8 cellular contexts compared by ENCODE assay signal in the genomic region with DNA sequence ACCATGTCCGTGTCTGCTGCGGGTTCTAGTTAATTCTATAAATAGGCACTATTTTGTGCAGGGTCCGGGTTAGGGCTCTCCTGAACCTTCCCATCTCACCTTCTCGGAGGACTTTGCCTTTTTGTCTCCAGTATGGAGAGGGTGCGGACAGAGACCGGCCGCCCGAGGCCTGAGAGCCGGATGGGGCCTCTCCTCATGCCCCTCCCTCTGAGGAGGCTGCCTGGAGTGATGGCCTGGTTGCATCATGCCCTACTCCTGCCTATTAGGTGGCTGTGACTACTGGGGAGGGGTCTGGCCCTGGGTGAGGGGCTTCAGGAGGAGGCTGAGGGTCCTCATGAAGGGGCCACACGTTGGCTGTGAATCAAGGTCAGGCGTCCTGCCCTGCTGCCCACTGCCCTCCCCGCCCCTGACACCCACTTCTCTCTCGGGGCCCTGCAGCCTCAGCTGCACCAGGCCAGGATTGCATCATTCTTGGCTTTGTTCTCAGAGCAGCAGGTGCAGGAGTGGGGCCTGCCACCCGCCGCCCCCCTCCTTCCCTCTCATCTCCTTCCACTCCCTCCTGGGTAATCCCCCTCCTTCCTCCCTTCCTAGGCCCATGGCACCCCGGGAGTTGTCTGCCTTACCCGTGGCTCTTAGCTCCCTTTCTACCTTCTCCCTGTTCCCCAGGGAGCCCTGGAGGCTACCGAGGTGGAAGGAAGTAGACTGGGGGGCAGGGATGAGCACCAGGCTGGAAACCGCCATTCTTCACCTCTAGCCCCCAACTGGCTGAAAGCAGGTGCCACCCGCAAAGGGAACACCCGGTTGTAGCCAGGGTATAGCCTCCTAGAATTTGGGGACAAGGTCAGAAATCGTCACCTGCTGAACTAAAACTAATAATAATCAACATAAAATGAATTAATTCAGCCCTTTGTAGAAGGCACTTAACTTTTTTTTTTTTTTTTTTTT. TPM values are rescaled to one million over a fixed set of nuclear protein-coding genes. Genes with fewer than 3 reads are reported as not detected.
DNase-seq lines count a peak whose midpoint lies in the region; ATAC-seq and TF ChIP-seq lines count a peak whose summit lies in the region.

No MANE protein-coding gene starts in this region.

- no peak for ATAC-seq in HG02981 (IDR thresholded peaks at IDR 0.05; ENCODE audit: unreplicated experiment)

- peak overlapping the region; percentile 34 for H3K4me2 ChIP-seq in mammary epithelial cell (ENCODE audit: insufficient read depth, low read depth, low read length)

- TF ChIP-seq EP300 in Ishikawa (IDR thresholded peaks at IDR 0.05; ENCODE audit: borderline replicate concordance) = 0 out of 2 replicates have a peak, but pooled peaks have one; percentile 18
- no peak for TF ChIP-seq EP300 in sigmoid colon (IDR thresholded peaks at IDR 0.05)

- CTCF ChIA-PET in mammary epithelial cell (lab: Charles Lee; ENCODE audit: low non-redundant PET) = interaction anchor here (1.3 kb wide), 1 partner anchor 66 kb away, joined by 23 read pairs; no protein-coding TSS in a partner anchor

- H3K4me1 ChIP-seq in mammary epithelial cell (ENCODE audit: insufficient read depth, low read length) (peaks cover 8% of the 10 kb centered on the region), mesodermal cell (ENCODE audit: control insufficient read depth, insufficient read depth, low read length, poor library complexity, severe bottlenecking) (peaks cover 40% of the 10 kb centered on the region), sigmoid colon (peaks cover 0 to 40% (median 32%) of the 10 kb centered on the region in 4 donors)

- TF ChIP-seq RAD21 in Ishikawa (IDR thresholded peaks at IDR 0.05; ENCODE audit: low read depth) = no peak

- H3K4me3 ChIP-seq in mammary epithelial cell (replicated peaks in 1 of 3; ENCODE audit: insufficient read depth in 1 of 3, low read depth in 2 of 3, low read length in 3 of 3) (peak overlapping the region in 1 of 3 experiments; percentile 24), mesodermal cell (ENCODE audit: extremely low read depth, insufficient read depth, low read length, poor library complexity, severe bottlenecking) (peak overlapping the region; percentile 19), sigmoid colon (peak overlapping the region in 1 of 4 donors; percentile 9)

- H3K27ac ChIP-seq in mammary epithelial cell (ENCODE audit: insufficient read depth, low read depth, low read length) = no peak overlapping the region
- H3K27ac ChIP-seq in mesodermal cell (ENCODE audit: low read depth, low read length, severe bottlenecking) = peak overlapping the region; percentile 60
- H3K27ac ChIP-seq in sigmoid colon = peak overlapping the region in 1 of 4 donors; percentile 45

- H3K9ac ChIP-seq in mammary epithelial cell (ENCODE audit: insufficient read depth, low read length) = no peak overlapping the region

- H3K27me3 ChIP-seq in mammary epithelial cell (ENCODE audit: insufficient read depth, low read length) (peaks cover 15% of the 10 kb centered on the region), sigmoid colon (no peaks in the 10 kb centered on the region)

- H3K79me2 ChIP-seq in mammary epithelial cell (ENCODE audit: insufficient read depth, low read length) = no peaks in the 10 kb centered on the region

- TF ChIP-seq CTCF in mammary epithelial cell (conservative IDR thresholded peaks at IDR 0.05 in 1 of 2, IDR thresholded peaks at IDR 0.05 in 1 of 2; ENCODE audit: extremely low read depth in 1 of 2, insufficient read depth in 1 of 2, low read depth in 1 of 2, low read length in 2 of 2) (no peak), sigmoid colon (IDR thresholded peaks at IDR 0.05) (no peak)

- peak overlapping the region; percentile 57 for H2AFZ ChIP-seq in mammary epithelial cell (ENCODE audit: low read depth, low read length)

- 39% methylated on average over 18 of the region's 22 CpGs for WGBS in mammary epithelial cell (ENCODE audit: low coverage, missing lambda C conversion rate)
- WGBS in mesodermal cell (ENCODE audit: insufficient coverage in 2 of 2), 2 experiments = 32 to 37% methylated on average over 9 to 15 of the region's 22 CpGs
- 14 to 31% methylated on average over 22 of the region's 22 CpGs for WGBS in sigmoid colon, 2 donors

- no peak for TF ChIP-seq POLR2A in sigmoid colon (IDR thresholded peaks at IDR 0.05)

- dilution Hi-C loops in mammary epithelial cell (cut with HindIII; ENCODE audit: low sequenced_read_pairs) = no loop called here

- DNase-seq in EL (peak; percentile 67), NOMO-1 (lab: John Stamatoyannopoulos, UW; ENCODE audit: unreplicated experiment in 2 of 2) (peak; percentile 49 to 62), mammary epithelial cell (no peak), pons (ENCODE audit: low spot score) (no peak), sigmoid colon (no peak)

- in situ Hi-C loops in mammary epithelial cell (cut with MboI; ENCODE audit: low sequenced_read_pairs in 2 of 2) = no loop called here

- H3K9me3 ChIP-seq in mammary epithelial cell (replicated peaks; ENCODE audit: insufficient read depth, low read length) = no peaks in the 10 kb centered on the region
- H3K9me3 ChIP-seq in mesodermal cell (ENCODE audit: control insufficient read depth, low read length) = no peaks in the 10 kb centered on the region
- no peaks in the 10 kb centered on the region for H3K9me3 ChIP-seq in sigmoid colon

- H3K36me3 ChIP-seq in mammary epithelial cell (ENCODE audit: insufficient read depth, low read length) (no peaks in the 10 kb centered on the region), mesodermal cell (ENCODE audit: control insufficient read depth, insufficient read depth, low read length) (no peaks in the 10 kb centered on the region), sigmoid colon (no peaks in the 10 kb centered on the region)

- no peaks in the 10 kb centered on the region for H4K20me1 ChIP-seq in mammary epithelial cell (ENCODE audit: insufficient read depth, low read length)

- intact Hi-C loops in mammary epithelial cell (cut with micrococcal nuclease) = no loop called here
- intact Hi-C loops in sigmoid colon (cut with DNase I) = no loop called here

- no TSS peak for BruUV-seq in mammary epithelial cell (replicated peaks; lab: Mats Ljungman, UMichigan)

TF ChIP-seq in Ishikawa, 13 proteins besides CTCF, POLR2A, EP300 and RAD21:
- TF ChIP-seq, protein P1, sequence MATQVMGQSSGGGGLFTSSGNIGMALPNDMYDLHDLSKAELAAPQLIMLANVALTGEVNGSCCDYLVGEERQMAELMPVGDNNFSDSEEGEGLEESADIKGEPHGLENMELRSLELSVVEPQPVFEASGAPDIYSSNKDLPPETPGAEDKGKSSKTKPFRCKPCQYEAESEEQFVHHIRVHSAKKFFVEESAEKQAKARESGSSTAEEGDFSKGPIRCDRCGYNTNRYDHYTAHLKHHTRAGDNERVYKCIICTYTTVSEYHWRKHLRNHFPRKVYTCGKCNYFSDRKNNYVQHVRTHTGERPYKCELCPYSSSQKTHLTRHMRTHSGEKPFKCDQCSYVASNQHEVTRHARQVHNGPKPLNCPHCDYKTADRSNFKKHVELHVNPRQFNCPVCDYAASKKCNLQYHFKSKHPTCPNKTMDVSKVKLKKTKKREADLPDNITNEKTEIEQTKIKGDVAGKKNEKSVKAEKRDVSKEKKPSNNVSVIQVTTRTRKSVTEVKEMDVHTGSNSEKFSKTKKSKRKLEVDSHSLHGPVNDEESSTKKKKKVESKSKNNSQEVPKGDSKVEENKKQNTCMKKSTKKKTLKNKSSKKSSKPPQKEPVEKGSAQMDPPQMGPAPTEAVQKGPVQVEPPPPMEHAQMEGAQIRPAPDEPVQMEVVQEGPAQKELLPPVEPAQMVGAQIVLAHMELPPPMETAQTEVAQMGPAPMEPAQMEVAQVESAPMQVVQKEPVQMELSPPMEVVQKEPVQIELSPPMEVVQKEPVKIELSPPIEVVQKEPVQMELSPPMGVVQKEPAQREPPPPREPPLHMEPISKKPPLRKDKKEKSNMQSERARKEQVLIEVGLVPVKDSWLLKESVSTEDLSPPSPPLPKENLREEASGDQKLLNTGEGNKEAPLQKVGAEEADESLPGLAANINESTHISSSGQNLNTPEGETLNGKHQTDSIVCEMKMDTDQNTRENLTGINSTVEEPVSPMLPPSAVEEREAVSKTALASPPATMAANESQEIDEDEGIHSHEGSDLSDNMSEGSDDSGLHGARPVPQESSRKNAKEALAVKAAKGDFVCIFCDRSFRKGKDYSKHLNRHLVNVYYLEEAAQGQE (IDR thresholded peaks at IDR 0.05; ENCODE audit: low read depth) = no peak
- TF ChIP-seq CEBPB (IDR thresholded peaks at IDR 0.05) (peak; percentile 95), CREB1 (IDR thresholded peaks at IDR 0.05; ENCODE audit: low read depth) (no peak), ZBTB7A (IDR thresholded peaks at IDR 0.05; ENCODE audit: low read depth) (peak; percentile 95), NFIC (IDR thresholded peaks at IDR 0.05) (peak; percentile 75), TEAD4 (IDR thresholded peaks at IDR 0.05) (no peak), TAF1 (IDR thresholded peaks at IDR 0.05; ENCODE audit: low read depth) (peak; percentile 49; the same call in 1 of the 2 replicates), EGR1 (IDR thresholded peaks at IDR 0.05) (no peak), TCF12 (IDR thresholded peaks at IDR 0.05; ENCODE audit: low read depth) (peak; percentile 84), YY1 (IDR thresholded peaks at IDR 0.05; ENCODE audit: low read depth) (no peak), FOXM1 (IDR thresholded peaks at IDR 0.05; ENCODE audit: borderline replicate concordance, low read depth) (no peak)
- TF ChIP-seq, protein P2, sequence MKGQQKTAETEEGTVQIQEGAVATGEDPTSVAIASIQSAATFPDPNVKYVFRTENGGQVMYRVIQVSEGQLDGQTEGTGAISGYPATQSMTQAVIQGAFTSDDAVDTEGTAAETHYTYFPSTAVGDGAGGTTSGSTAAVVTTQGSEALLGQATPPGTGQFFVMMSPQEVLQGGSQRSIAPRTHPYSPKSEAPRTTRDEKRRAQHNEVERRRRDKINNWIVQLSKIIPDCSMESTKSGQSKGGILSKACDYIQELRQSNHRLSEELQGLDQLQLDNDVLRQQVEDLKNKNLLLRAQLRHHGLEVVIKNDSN (IDR thresholded peaks at IDR 0.05) = no peak
- TF ChIP-seq, protein P3, sequence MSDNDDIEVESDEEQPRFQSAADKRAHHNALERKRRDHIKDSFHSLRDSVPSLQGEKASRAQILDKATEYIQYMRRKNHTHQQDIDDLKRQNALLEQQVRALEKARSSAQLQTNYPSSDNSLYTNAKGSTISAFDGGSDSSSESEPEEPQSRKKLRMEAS (IDR thresholded peaks at IDR 0.05) = peak; percentile 70; the same call in 1 of the 2 replicates
TF ChIP-seq in Ishikawa: peak in this region for 6.

RNA-seq across cellular contexts. Expression of a gene that starts 12.7 kb away (rescaled TPM):
- 10 to 100 TPM; 30.5 to 43.0 TPM for total RNA-seq in mammary epithelial cell
- polyA plus RNA-seq in mammary epithelial cell = 11.4 TPM
- 28.8 TPM for polyA minus RNA-seq in mammary epithelial cell
- 33.0 TPM for polyA plus RNA-seq in mesodermal cell (2013, experiment 1 of 2)
- 27.8 TPM for polyA plus RNA-seq in mesodermal cell (2013, experiment 2 of 2)
- 10 to 100 TPM; 11.2 to 42.1 (median 28.5) TPM for total RNA-seq in sigmoid colon
- 1 to 10 TPM in 2 of 3 donors, under 1 TPM in 1; 0.69 to 9.8 (median 3.0) TPM for polyA plus RNA-seq in sigmoid colon

Comparison
In these comparisons a context has a peak if more than half of its experiments do, and no peak if none do; other contexts are left out.
1. DNase-seq: peak in EL (single experiment) and NOMO-1 (2 of 2); none in mammary epithelial cell (single experiment), pons (single experiment) and sigmoid colon (single experiment).